19 cellular contexts compared by ENCODE assay signal in the genomic region with DNA sequence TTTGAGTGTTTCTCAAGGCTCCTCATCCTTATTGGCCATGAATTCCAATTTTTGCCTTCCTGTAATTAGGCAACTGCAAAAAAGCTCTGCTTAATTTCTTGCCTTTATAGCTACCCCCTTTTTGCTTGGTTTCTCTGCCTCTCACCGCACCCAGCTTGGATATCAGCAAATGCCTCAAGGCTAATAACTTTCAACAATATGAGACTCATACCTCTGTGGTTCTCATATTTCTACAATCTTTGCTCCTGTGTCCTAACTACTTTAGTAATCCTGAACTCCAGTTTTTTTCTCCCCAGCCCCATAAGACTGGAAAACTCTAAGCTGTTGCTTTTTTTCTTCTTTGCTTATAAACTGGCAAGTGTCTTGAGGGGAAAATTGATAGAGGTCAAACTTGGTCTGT.
DNase-seq lines count a peak whose midpoint lies in the region; ATAC-seq and TF ChIP-seq lines count a peak whose summit lies in the region.
"Had no signal": no experiment of that assay in that cellular context is flagged by ENCODE, and none has a peak within 500 bp of the region (broad histone marks: within the 10 kb centered on the region; RNA-seq: fewer than 3 reads in every experiment).

No MANE protein-coding gene starts in this region.

- peaks cover 28% of the 10 kb centered on the region; the same call in 1 of the 2 replicates for H3K27me3 ChIP-seq in PC-3 (ENCODE audit: low read length)
- H3K27me3 ChIP-seq in adipocyte (replicated peaks; ENCODE audit: control insufficient read depth, insufficient read depth, low read length) = peaks cover 10% of the 10 kb centered on the region
- H3K27me3 ChIP-seq in thyroid gland = no peaks in the 10 kb centered on the region
- H3K27me3 ChIP-seq in esophagus muscularis mucosa = no peaks in the 10 kb centered on the region
- H3K27me3 ChIP-seq: BLaER1 had no signal

- BruUV-seq in PC-3 (replicated peaks; lab: Mats Ljungman, UMichigan) = no TSS peak

- DNase-seq in PC-3 (peak; percentile 41), adipocyte (ENCODE audit: low read depth) (peak; percentile 34), thyroid gland (no peak), esophagus muscularis mucosa (ENCODE audit: extremely low spot score) (no peak), mucosa of descending colon (no peak)
- DNase-seq: Caco-2; CD4-positive, CD25-positive, alpha-beta regulatory T cell; CD8-positive, alpha-beta T cell; DMS153; DND-41; H9 had no signal

- peaks cover 9% of the 10 kb centered on the region for H3K27me3 Mint-ChIP-seq in nephron (ENCODE audit: low read depth)

- peak overlapping the region; percentile 14 for H3K4me2 ChIP-seq in PC-3 (ENCODE audit: low read length)
- H3K4me2 ChIP-seq: BLaER1, GM23338 had no signal

- H2AFZ ChIP-seq in PC-3 (ENCODE audit: low read length) = no peak overlapping the region
- H2AFZ ChIP-seq: GM23338 had no signal

- H3K79me2 ChIP-seq in PC-3 (ENCODE audit: low read length) = no peaks in the 10 kb centered on the region

- H3K4me1 Mint-ChIP-seq in nephron = peaks cover 39% of the 10 kb centered on the region
- H3K4me1 Mint-ChIP-seq: B cell had no signal

- TF ChIP-seq CTCF in PC-3 (conservative IDR thresholded peaks at IDR 0.05; ENCODE audit: low read depth, low read length) (no peak), nephron (IDR thresholded peaks at IDR 0.05; ENCODE audit: unreplicated experiment in 3 of 3) (no peak), thyroid gland (IDR thresholded peaks at IDR 0.05) (no peak), esophagus muscularis mucosa (IDR thresholded peaks at IDR 0.05) (no peak), mucosa of descending colon (IDR thresholded peaks at IDR 0.05) (no peak)

- H3F3A ChIP-seq in PC-3 (ENCODE audit: low read length, unreplicated experiment) = no peaks in the 10 kb centered on the region

- H3K27ac Mint-ChIP-seq in nephron = peak overlapping the region in 2 of 3 experiments; percentile 17 to 27
- H3K27ac Mint-ChIP-seq: B cell; CD4-positive, CD25-positive, alpha-beta regulatory T cell; CD8-positive, alpha-beta T cell; GM23338; H9 had no signal

- ATAC-seq in PC-3 = no peak
- no peak for ATAC-seq in HG03571 (IDR thresholded peaks at IDR 0.05; ENCODE audit: unreplicated experiment)
- no peak for ATAC-seq in mucosa of descending colon
- ATAC-seq: CD8-positive, alpha-beta T cell; GM23338; HCT116 had no signal

- H3K4me3 ChIP-seq in PC-3 (ENCODE audit: low read length) (no peak overlapping the region), adipocyte (ENCODE audit: low read length) (no peak overlapping the region), thyroid gland (replicated peaks in 1 of 3) (no peak overlapping the region), esophagus muscularis mucosa (no peak overlapping the region), mucosa of descending colon (no peak overlapping the region)
- H3K4me3 ChIP-seq: BLaER1, GM23338 had no signal

- H3K4me3 Mint-ChIP-seq in nephron = no peak overlapping the region
- H3K4me3 Mint-ChIP-seq: B cell; CD4-positive, CD25-positive, alpha-beta regulatory T cell; CD8-positive, alpha-beta T cell; GM23338; H9 had no signal

- POLR2A ChIA-PET in PC-3 (lab: Charles Lee; ENCODE audit: unreplicated experiment) = interaction anchor here (0.7 kb wide), 1 partner anchor 44 kb away, joined by 5 read pairs; no protein-coding TSS in a partner anchor

- peaks cover 16% of the 10 kb centered on the region for H3K36me3 Mint-ChIP-seq in nephron (ENCODE audit: low read depth)
- H3K36me3 Mint-ChIP-seq: CD4-positive, CD25-positive, alpha-beta regulatory T cell; CD8-positive, alpha-beta T cell had no signal

- H3K9me2 ChIP-seq in PC-3 (replicated peaks; ENCODE audit: low read length) = no peaks in the 10 kb centered on the region

- no peak for TF ChIP-seq EP300 in esophagus muscularis mucosa (IDR thresholded peaks at IDR 0.05)

- no peak overlapping the region for H3K27ac ChIP-seq in PC-3 (ENCODE audit: low read length)
- peak overlapping the region; percentile 62 to 92 (median 88) for H3K27ac ChIP-seq in thyroid gland
- H3K27ac ChIP-seq in esophagus muscularis mucosa (replicated peaks in 1 of 4) = no peak overlapping the region
- H3K27ac ChIP-seq: 22Rv1, BLaER1, C4-2B had no signal

- H3K9ac ChIP-seq in PC-3 (ENCODE audit: low read length) = no peak overlapping the region
- no peak overlapping the region for H3K9ac ChIP-seq in adipocyte (ENCODE audit: low read length)
- H3K9ac ChIP-seq: BLaER1 had no signal

- 89 to 93% methylated on average over 1 of the region's 1 CpG for WGBS in thyroid gland, 2 donors
- WGBS in esophagus muscularis mucosa = 88% methylated on average over 1 of the region's 1 CpG

- H3K9me3 ChIP-seq in PC-3 (ENCODE audit: low read length) (no peaks in the 10 kb centered on the region), adipocyte (ENCODE audit: control insufficient read depth, low read length) (peaks cover 8% of the 10 kb centered on the region), thyroid gland (no peaks in the 10 kb centered on the region), esophagus muscularis mucosa (peaks cover 0 to 15% (median 11%) of the 10 kb centered on the region in 4 donors), mucosa of descending colon (no peaks in the 10 kb centered on the region)
- H3K9me3 ChIP-seq: Caco-2 had no signal

- TF ChIP-seq POLR2A in thyroid gland (IDR thresholded peaks at IDR 0.05) (no peak), esophagus muscularis mucosa (IDR thresholded peaks at IDR 0.05; ENCODE audit: low read depth) (no peak)

- CTCF ChIA-PET in PC-3 (lab: Charles Lee) = no interaction called here

- H3K9me3 Mint-ChIP-seq in nephron = peaks cover 25% of the 10 kb centered on the region

- intact Hi-C loops in PC-3 (cut with micrococcal nuclease) = no loop called here
- intact Hi-C loops in thyroid gland (cut with DNase I) = no loop called here
- intact Hi-C loops in esophagus muscularis mucosa (cut with DNase I) = no loop called here
- intact Hi-C loops in mucosa of descending colon (cut with DNase I, micrococcal nuclease) = no loop called here

- H3K4me1 ChIP-seq in PC-3 (ENCODE audit: insufficient read depth, low read length) (peaks cover 10% of the 10 kb centered on the region), adipocyte (ENCODE audit: control insufficient read depth, insufficient read depth, low read length) (peaks cover 46% of the 10 kb centered on the region), thyroid gland (peaks cover 35 to 53% of the 10 kb centered on the region in 2 donors), esophagus muscularis mucosa (peaks cover 0 to 19% (median 6%) of the 10 kb centered on the region in 4 donors), mucosa of descending colon (ENCODE audit: low read depth) (no peaks in the 10 kb centered on the region)

- no peaks in the 10 kb centered on the region for H4K20me1 ChIP-seq in PC-3 (ENCODE audit: low read length)
- H4K20me1 ChIP-seq: BLaER1 had no signal

- H3K36me3 ChIP-seq in PC-3 (ENCODE audit: low read depth, low read length) (no peaks in the 10 kb centered on the region), adipocyte (ENCODE audit: control insufficient read depth, insufficient read depth, low read length, severe bottlenecking) (no peaks in the 10 kb centered on the region), thyroid gland (no peaks in the 10 kb centered on the region), esophagus muscularis mucosa (no peaks in the 10 kb centered on the region), mucosa of descending colon (ENCODE audit: low read depth) (no peaks in the 10 kb centered on the region)
- H3K36me3 ChIP-seq: BLaER1 had no signal

Comparison
In these comparisons a context has a peak if more than half of its experiments do, and no peak if none do; other contexts are left out.
1. DNase-seq: peak in PC-3 (single experiment) and adipocyte (single experiment); none in thyroid gland (0 of 2), esophagus muscularis mucosa (single experiment) and mucosa of descending colon (0 of 3).
2. H3K27ac ChIP-seq: peak in thyroid gland (3 of 3); none in PC-3 (single experiment) and esophagus muscularis mucosa (0 of 4).